In the genomic region with DNA sequence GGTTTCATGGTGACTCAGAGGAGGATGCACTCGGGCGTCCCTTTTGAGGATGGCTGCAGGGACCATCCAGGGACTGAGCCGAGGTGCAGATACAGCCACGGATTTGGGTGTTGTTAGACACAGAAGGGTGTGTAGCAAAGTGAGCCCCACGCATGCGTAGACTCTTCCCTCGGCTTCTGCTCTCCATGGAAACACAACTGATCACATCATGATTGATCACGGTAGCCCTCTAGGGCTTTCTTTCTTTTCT, we compare ENCODE assay signal across 8 cellular contexts. TPM values are rescaled to one million over a fixed set of nuclear protein-coding genes. Genes with fewer than 3 reads are reported as not detected.
DNase-seq lines count a peak whose midpoint lies in the region; ATAC-seq lines count a peak whose summit lies in the region.

No MANE protein-coding gene starts in this region.

- no peaks in the 10 kb centered on the region for H3K36me3 ChIP-seq in ectodermal cell (ENCODE audit: control insufficient read depth, insufficient read depth, low read length)

- H3K9me3 Mint-ChIP-seq in T-helper 2 cell treated with Interferon-gamma antibody and Interleukin-4, amounts not matched to agents 5 μg/mL and 100 μg/mL, for 36 hours, result no peaks in the 10 kb centered on the region
- H3K9me3 Mint-ChIP-seq in naive B cell, result peaks cover 0 to 6% (median 0%) of the 10 kb centered on the region in 7 donors

- peaks cover 85% of the 10 kb centered on the region for H3K27me3 Mint-ChIP-seq in T-helper 2 cell treated with Interferon-gamma antibody and Interleukin-4, amounts not matched to agents 5 μg/mL and 100 μg/mL, for 36 hours (ENCODE audit: low read depth)
- H3K27me3 Mint-ChIP-seq in naive B cell, result peaks cover 85 to 93% (median 92%) of the 10 kb centered on the region in 3 donors

- H3K36me3 Mint-ChIP-seq in T-helper 2 cell treated with Interferon-gamma antibody and Interleukin-4, amounts not matched to agents 5 μg/mL and 100 μg/mL, for 36 hours (ENCODE audit: low read depth), result peaks cover 3% of the 10 kb centered on the region
- peaks cover 0 to 15% of the 10 kb centered on the region in 2 donors for H3K36me3 Mint-ChIP-seq in naive B cell

- peaks cover 97% of the 10 kb centered on the region for H3K27me3 ChIP-seq in ectodermal cell (ENCODE audit: control insufficient read depth, insufficient read depth, low read length, poor library complexity, severe bottlenecking)

- peak overlapping the region; percentile 91 for H3K27ac Mint-ChIP-seq in T-helper 2 cell treated with Interferon-gamma antibody and Interleukin-4, amounts not matched to agents 5 μg/mL and 100 μg/mL, for 36 hours
- peak overlapping the region in 5 of 6 donors; percentile 57 to 92 (median 85) for H3K27ac Mint-ChIP-seq in naive B cell

- H3K4me3 Mint-ChIP-seq in T-helper 2 cell treated with Interferon-gamma antibody and Interleukin-4, amounts not matched to agents 5 μg/mL and 100 μg/mL, for 36 hours, result peak overlapping the region; percentile 93
- peak overlapping the region; percentile 81 to 98 (median 94) for H3K4me3 Mint-ChIP-seq in naive B cell

- no peaks in the 10 kb centered on the region for H3K4me1 ChIP-seq in ectodermal cell (ENCODE audit: control insufficient read depth, insufficient read depth, low read length)

- H3K4me3 ChIP-seq in ectodermal cell (ENCODE audit: insufficient read depth, low read depth, low read length), result peak overlapping the region; percentile 50

- peak; percentile 41 for DNase-seq in NCI-H1694 treated with DMSO at 0.1 percent for 48 hours (lab: John Stamatoyannopoulos, UW)
- no peak for DNase-seq in NCI-H1694 (lab: John Stamatoyannopoulos, UW)
- peak; percentile 59 for DNase-seq in HT-29 (ENCODE audit: low spot score)
- no peak for DNase-seq in T-helper 2 cell treated with Interferon-gamma antibody and Interleukin-4, amounts not matched to agents 5 μg/mL and 100 μg/mL, for 36 hours (ENCODE audit: low spot score)
- no peak for DNase-seq in naive B cell
- no peak for DNase-seq in cerebellar nuclear complex (lab: John Stamatoyannopoulos, UW)
- no peak for DNase-seq in COLO829 (ENCODE audit: low spot score)

- peaks cover 22% of the 10 kb centered on the region for H3K4me1 Mint-ChIP-seq in T-helper 2 cell treated with Interferon-gamma antibody and Interleukin-4, amounts not matched to agents 5 μg/mL and 100 μg/mL, for 36 hours (ENCODE audit: low read depth)
- peaks cover 31 to 38% (median 36%) of the 10 kb centered on the region in 3 donors for H3K4me1 Mint-ChIP-seq in naive B cell

- H3K9me3 ChIP-seq in ectodermal cell (ENCODE audit: control insufficient read depth, low read length), result no peaks in the 10 kb centered on the region

- no peak overlapping the region for H3K27ac ChIP-seq in ectodermal cell (ENCODE audit: insufficient read depth, low read depth, low read length, poor library complexity, severe bottlenecking)

- ATAC-seq in naive B cell (ENCODE audit: low read depth in 2 of 2), result peak in 1 of 2 donors; percentile 1

- WGBS in ectodermal cell, 2 experiments, result 6 to 8% methylated on average over 8 of the region's 8 CpGs

RNA-seq across cellular contexts. Expression of a gene that starts 0.6 kb away (rescaled TPM):
- total RNA-seq in HT-29 (2014; rRNA removed; shearing (Covaris generic)), result 0.13 TPM in 1 of 2 replicates, not detected in the other
- 2.1 TPM for polyA plus RNA-seq in ectodermal cell (2013, experiment 1 of 4)
- polyA plus RNA-seq in ectodermal cell (2013, experiment 2 of 4), result 1.4 TPM
- polyA plus RNA-seq in ectodermal cell (2013, experiment 3 of 4), result 2.0 TPM
- 2.1 TPM for polyA plus RNA-seq in ectodermal cell (2013, experiment 4 of 4)
- polyA plus RNA-seq in naive B cell (ENCODE audit: low read depth in 6 of 6), result not detected

RNA-seq across cellular contexts. Expression of a gene that starts 21.3 kb away (rescaled TPM):
- total RNA-seq in HT-29 (2014; rRNA removed; shearing (Covaris generic)), result 3.2 and 5.3 TPM in 2 replicates
- polyA plus RNA-seq in ectodermal cell (2013, experiment 1 of 4), result not detected
- not detected for polyA plus RNA-seq in ectodermal cell (2013, experiment 2 of 4)
- not detected for polyA plus RNA-seq in ectodermal cell (2013, experiment 3 of 4)
- not detected for polyA plus RNA-seq in ectodermal cell (2013, experiment 4 of 4)
- polyA plus RNA-seq in naive B cell (ENCODE audit: low read depth in 6 of 6), result not detected

RNA-seq across cellular contexts. Expression of a gene that starts 40.2 kb away (rescaled TPM):
- 0.51 TPM in 1 of 2 replicates, not detected in the other for total RNA-seq in HT-29 (2014; rRNA removed; shearing (Covaris generic))
- not detected for polyA plus RNA-seq in ectodermal cell (2013, experiment 1 of 4)
- not detected for polyA plus RNA-seq in ectodermal cell (2013, experiment 2 of 4)
- 0.27 TPM for polyA plus RNA-seq in ectodermal cell (2013, experiment 3 of 4)
- polyA plus RNA-seq in ectodermal cell (2013, experiment 4 of 4), result not detected
- not detected for polyA plus RNA-seq in naive B cell (ENCODE audit: low read depth in 6 of 6)

Comparison
In these comparisons a context has a peak if more than half of its experiments do, and no peak if none do; other contexts are left out.
1. DNase-seq: peak in NCI-H1694 treated with DMSO at 0.1 percent for 48 hours (single experiment) and HT-29 (single experiment); none in NCI-H1694 (single experiment), T-helper 2 cell treated with Interferon-gamma antibody and Interleukin-4, amounts not matched to agents 5 μg/mL and 100 μg/mL, for 36 hours (single experiment), naive B cell (single experiment), cerebellar nuclear complex (0 of 2) and COLO829 (single experiment).